Comparison of ENCODE assay signal across 6 cellular contexts in genomic region chr9:34654317-34655083, GRCh38.
A peak's percentile ranks its signal among the peaks of the same experiment; 100 is the strongest.
DNase-seq lines count a peak whose midpoint lies in the region; ATAC-seq and TF ChIP-seq lines count a peak whose summit lies in the region.

No MANE protein-coding gene starts in this region.

- no peaks in the 10 kb centered on the region for H3K9me3 Mint-ChIP-seq in nephron progenitor cell

- DNase-seq in EH (ENCODE audit: low read depth) (peak; percentile 84), caudate nucleus (lab: John Stamatoyannopoulos, UW) (peak in 56 of 61 donors; percentile 5 to 84 (median 63)), nephron progenitor cell (no peak), GM20000 (ENCODE audit: low spot score) (no peak)
- DNase-seq in activated CD4-positive, alpha-beta T cell treated with anti-CD3 and anti-CD28 coated beads for 1 hour, result no peak

- peak overlapping the region; percentile 39 for H3K27ac ChIP-seq in caudate nucleus (ENCODE audit: low read depth, low read length)

- TF ChIP-seq CTCF in nephron progenitor cell (IDR thresholded peaks at IDR 0.05) (no peak), GM20000 (IDR thresholded peaks at IDR 0.05; ENCODE audit: extremely low read depth, missing control alignments) (no peak)

- H3K36me3 Mint-ChIP-seq in nephron progenitor cell (ENCODE audit: low read depth), result peaks cover 4% of the 10 kb centered on the region

- peaks cover 4% of the 10 kb centered on the region for H3K27me3 Mint-ChIP-seq in nephron progenitor cell (ENCODE audit: low read depth, poor library complexity)

- no peak for ATAC-seq in HG03378 (IDR thresholded peaks at IDR 0.05; ENCODE audit: unreplicated experiment)

- peak overlapping the region; percentile 83 for H3K27ac Mint-ChIP-seq in nephron progenitor cell

- peaks cover 84% of the 10 kb centered on the region for H3K4me1 Mint-ChIP-seq in nephron progenitor cell

- peak overlapping the region; percentile 52 for H3K4me3 Mint-ChIP-seq in nephron progenitor cell

Comparison
In these comparisons a context has a peak if more than half of its experiments do, and no peak if none do; other contexts are left out.
1. DNase-seq: peak in EH (single experiment) and caudate nucleus (56 of 61); none in nephron progenitor cell (single experiment), activated CD4-positive, alpha-beta T cell treated with anti-CD3 and anti-CD28 coated beads for 1 hour (single experiment) and GM20000 (single experiment).